Comparison of ENCODE assay signal across 8 cellular contexts in genomic region chr7:18357691-18358090, GRCh38.
A peak's percentile ranks its signal among the peaks of the same experiment; 100 is the strongest.
DNase-seq lines count a peak whose midpoint lies in the region; ATAC-seq, FAIRE-seq and TF ChIP-seq lines count a peak whose summit lies in the region.

No MANE protein-coding gene starts in this region.

- no peaks in the 10 kb centered on the region for H3K9me3 ChIP-seq in HCT116 (ENCODE audit: control insufficient read depth in 1 of 2, insufficient read depth in 1 of 2, low read depth in 1 of 2, low read length in 2 of 2)
- H3K9me3 ChIP-seq in RWPE2 (ENCODE audit: severe bottlenecking): no peaks in the 10 kb centered on the region

- H3K79me2 ChIP-seq in HCT116 (ENCODE audit: insufficient read depth, low read length): no peaks in the 10 kb centered on the region

- no peak overlapping the region for H2AFZ ChIP-seq in HCT116 (ENCODE audit: low read depth, low read length, poor library complexity, severe bottlenecking)

- POLR2A ChIA-PET in HCT116 (lab: Charles Lee): interaction anchor here (0.6 to 1.6 kb wide), 2 partner anchors 214 to 535 kb away, joined by 4 to 7 read pairs; no protein-coding TSS in a partner anchor

- RAD21 ChIA-PET in HCT116 (lab: Charles Lee; ENCODE audit: low non-redundant PET in 1 of 2, low total read pairs in 2 of 2, uncharacterized antibody in 2 of 2, unreplicated experiment in 2 of 2): no interaction called here

- peak overlapping the region in 1 of 6 donors; percentile 48 for H3K27ac Mint-ChIP-seq in immature natural killer cell

- H3K27me3 ChIP-seq in HCT116 (ENCODE audit: insufficient read depth, low read length) (no peaks in the 10 kb centered on the region), RWPE2 (ENCODE audit: insufficient read depth, poor library complexity, severe bottlenecking) (no peaks in the 10 kb centered on the region)

- intact Hi-C loops in HCT116 (cut with micrococcal nuclease): loop anchor here (5.0 kb wide), 2 partner anchors 150 to 1310 kb away; no protein-coding TSS in a partner anchor

- no peak overlapping the region for H3K4me2 ChIP-seq in HCT116 (ENCODE audit: low read length)

- H3K36me3 Mint-ChIP-seq in immature natural killer cell: no peaks in the 10 kb centered on the region

- no peak overlapping the region for H3K27ac ChIP-seq in HCT116 (ENCODE audit: low read depth, low read length)
- H3K27ac ChIP-seq in RWPE2 (ENCODE audit: poor library complexity, severe bottlenecking): no peak overlapping the region

- TF ChIP-seq CTCF in HCT116 (IDR thresholded peaks at IDR 0.05 in 2 of 3, conservative IDR thresholded peaks at IDR 0.05 in 1 of 3; ENCODE audit: borderline replicate concordance in 1 of 3, insufficient read depth in 1 of 3, low read depth in 2 of 3, low read length in 2 of 3) (peak in 2 of 3 experiments; percentile 38 to 45; a peak in 4 of 6 replicates), RWPE2 (IDR thresholded peaks at IDR 0.05; ENCODE audit: poor library complexity, severe bottlenecking) (peak; percentile 26), D721Med (IDR thresholded peaks at IDR 0.05; ENCODE audit: insufficient read depth, missing control alignments) (no peak)

- CTCF ChIA-PET in HCT116 (lab: Charles Lee): interaction anchor here (0.9 to 2.0 kb wide), 9 partner anchors 9 to 1351 kb away, joined by 3 to 30 read pairs (median 3); partner anchors contain the start of gene POLR1F

- peak; percentile 71 for ATAC-seq in HCT116
- ATAC-seq in RWPE2 (ENCODE audit: low read depth): peak; percentile 29; the same call in 1 of the 3 replicates
- ATAC-seq in left lobe of liver: peak; percentile 55
- no peak for ATAC-seq in HG03460 (IDR thresholded peaks at IDR 0.05; ENCODE audit: unreplicated experiment)

- no TSS peak for BruUV-seq in HCT116 (replicated peaks; lab: Mats Ljungman, UMichigan)

- TF ChIP-seq POLR2A in HCT116 (IDR thresholded peaks at IDR 0.05; ENCODE audit: borderline replicate concordance, extremely low read depth, insufficient read depth, insufficient read length): no peak

- peak; percentile 34 for DNase-seq in EL
- DNase-seq in HCT116 (ENCODE audit: low read depth, low spot score): no peak
- no peak for DNase-seq in RWPE2 (ENCODE audit: low spot score)
- no peak for DNase-seq in left lobe of liver (ENCODE audit: low spot score)
- DNase-seq in D721Med (ENCODE audit: insufficient read length, low spot score): no peak
- DNase-seq in activated T-cell treated with anti-CD3 and anti-CD28 coated beads for 4 hours: no peak
- no peak for DNase-seq in immature natural killer cell

- no peaks in the 10 kb centered on the region for H3K9me3 Mint-ChIP-seq in immature natural killer cell

- peaks cover 6 to 16% of the 10 kb centered on the region in 2 donors for H3K4me1 Mint-ChIP-seq in immature natural killer cell

- H3K4me3 ChIP-seq in HCT116 (replicated peaks in 1 of 2; ENCODE audit: low read depth in 1 of 2, low read length in 2 of 2) (no peak overlapping the region), RWPE2 (ENCODE audit: severe bottlenecking) (no peak overlapping the region)

- H4K20me1 ChIP-seq in HCT116 (ENCODE audit: insufficient read depth): no peaks in the 10 kb centered on the region

- FAIRE-seq in D721Med (lab: Jason Lieb, UNC): no peak

- no peak overlapping the region for H3K4me3 Mint-ChIP-seq in immature natural killer cell

- peaks cover 0 to 2% (median 1%) of the 10 kb centered on the region in 3 donors for H3K27me3 Mint-ChIP-seq in immature natural killer cell (ENCODE audit: low read depth in 3 of 3)

- H3K36me3 ChIP-seq in HCT116 (ENCODE audit: control insufficient read depth in 1 of 2, insufficient read depth in 2 of 2, low read length in 2 of 2) (no peaks in the 10 kb centered on the region), RWPE2 (ENCODE audit: low read depth) (no peaks in the 10 kb centered on the region)

- TF ChIP-seq RAD21 in HCT116 (IDR thresholded peaks at IDR 0.05; ENCODE audit: low read depth): no peak

- H3K9me2 ChIP-seq in HCT116 (ENCODE audit: insufficient read depth): no peaks in the 10 kb centered on the region

- H3K4me1 ChIP-seq in HCT116 (ENCODE audit: control insufficient read depth in 1 of 2, insufficient read depth in 2 of 2, low read length in 2 of 2) (peaks cover 0 to 3% of the 10 kb centered on the region in 2 experiments; a peak in 2 of 4 replicates), RWPE2 (ENCODE audit: insufficient read depth, poor library complexity, severe bottlenecking) (no peaks in the 10 kb centered on the region)

- H3K9ac ChIP-seq in HCT116 (ENCODE audit: low read length): no peak overlapping the region

TF ChIP-seq in HCT116, 20 proteins besides CTCF, POLR2A, EP300 and RAD21:
- no peak for TF ChIP-seq ZBTB33 (IDR thresholded peaks at IDR 0.05; ENCODE audit: extremely low read depth, insufficient replicate concordance, low read length)
- no peak for TF ChIP-seq CBX3 (IDR thresholded peaks at IDR 0.05; ENCODE audit: low read depth)
- no peak for TF ChIP-seq ATF3 (IDR thresholded peaks at IDR 0.05)
- TF ChIP-seq ELF1 (IDR thresholded peaks at IDR 0.05; ENCODE audit: borderline replicate concordance, low read depth): no peak
- TF ChIP-seq CEBPB (IDR thresholded peaks at IDR 0.05; ENCODE audit: low read depth): no peak
- no peak for TF ChIP-seq JUND (IDR thresholded peaks at IDR 0.05)
- no peak for TF ChIP-seq EGR1 (IDR thresholded peaks at IDR 0.05; ENCODE audit: low read depth)
- no peak for TF ChIP-seq REST (IDR thresholded peaks at IDR 0.05; ENCODE audit: low read depth)
- no peak for TF ChIP-seq ZNF274 (IDR thresholded peaks at IDR 0.05; ENCODE audit: low read depth, low read length)
- TF ChIP-seq EZH2 (IDR thresholded peaks at IDR 0.05): no peak
TF ChIP-seq in HCT116: peak in this region for 0.
